ENCODE assay signal across 2 cellular contexts in genomic region chr1:41024953-41025352, GRCh38.
TF ChIP-seq lines count a peak whose summit lies in the region.

No MANE protein-coding gene starts in this region.

TF ChIP-seq in HepG2, 621 proteins besides CTCF, POLR2A, EP300 and RAD21:
- TF ChIP-seq NCOA1 (CRISPR knock-in tag; IDR thresholded peaks at IDR 0.05) = no peak
- no peak for TF ChIP-seq MBNL3 (CRISPR knock-in tag; conservative IDR thresholded peaks at IDR 0.05)
- no peak for TF ChIP-seq GABPA (IDR thresholded peaks at IDR 0.05; ENCODE audit: low read depth, low read length)
- TF ChIP-seq GABPA (CRISPR knock-in tag; IDR thresholded peaks at IDR 0.05; ENCODE audit: low read depth) = no peak
- TF ChIP-seq, protein P1, sequence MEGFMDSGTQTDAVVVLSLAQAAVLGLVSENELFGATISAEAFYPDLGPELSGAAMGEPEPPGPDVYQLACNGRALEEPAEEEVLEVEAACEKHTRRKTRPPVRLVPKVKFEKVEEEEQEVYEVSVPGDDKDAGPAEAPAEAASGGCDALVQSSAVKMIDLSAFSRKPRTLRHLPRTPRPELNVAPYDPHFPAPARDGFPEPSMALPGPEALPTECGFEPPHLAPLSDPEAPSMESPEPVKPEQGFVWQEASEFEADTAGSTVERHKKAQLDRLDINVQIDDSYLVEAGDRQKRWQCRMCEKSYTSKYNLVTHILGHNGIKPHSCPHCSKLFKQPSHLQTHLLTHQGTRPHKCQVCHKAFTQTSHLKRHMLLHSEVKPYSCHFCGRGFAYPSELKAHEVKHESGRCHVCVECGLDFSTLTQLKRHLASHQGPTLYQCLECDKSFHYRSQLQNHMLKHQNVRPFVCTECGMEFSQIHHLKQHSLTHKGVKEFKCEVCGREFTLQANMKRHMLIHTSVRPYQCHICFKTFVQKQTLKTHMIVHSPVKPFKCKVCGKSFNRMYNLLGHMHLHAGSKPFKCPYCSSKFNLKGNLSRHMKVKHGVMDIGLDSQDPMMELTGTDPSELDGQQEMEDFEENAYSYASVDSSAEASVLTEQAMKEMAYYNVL (CRISPR knock-in tag; IDR thresholded peaks at IDR 0.05; ENCODE audit: borderline replicate concordance) = no peak
- TF ChIP-seq HIVEP1 (CRISPR knock-in tag; IDR thresholded peaks at IDR 0.05) = no peak
- TF ChIP-seq ZMAT3 (CRISPR knock-in tag; conservative IDR thresholded peaks at IDR 0.05) = no peak
- TF ChIP-seq NFE2L1 (CRISPR knock-in tag; IDR thresholded peaks at IDR 0.05; ENCODE audit: borderline replicate concordance) = no peak
- no peak for TF ChIP-seq NFATC3 (CRISPR knock-in tag; IDR thresholded peaks at IDR 0.05)
- no peak for TF ChIP-seq ATAD3A (CRISPR knock-in tag; IDR thresholded peaks at IDR 0.05)
- TF ChIP-seq ZNF282 (IDR thresholded peaks at IDR 0.05; ENCODE audit: partially characterized antibody) = no peak
- no peak for TF ChIP-seq SIX4 (CRISPR knock-in tag; IDR thresholded peaks at IDR 0.05)

TF ChIP-seq in endothelial cell of umbilical vein, 7 proteins besides CTCF, POLR2A, EP300 and RAD21:
- TF ChIP-seq POLR2AphosphoS5 (IDR thresholded peaks at IDR 0.05; ENCODE audit: insufficient read depth, low read depth, low read length) = no peak
- TF ChIP-seq GATA2 (IDR thresholded peaks at IDR 0.05; ENCODE audit: insufficient read depth, insufficient read length, low read depth, low read length) = no peak
- TF ChIP-seq FOS (IDR thresholded peaks at IDR 0.05; ENCODE audit: borderline replicate concordance, insufficient read depth, low read length) = no peak
- TF ChIP-seq, protein P2, sequence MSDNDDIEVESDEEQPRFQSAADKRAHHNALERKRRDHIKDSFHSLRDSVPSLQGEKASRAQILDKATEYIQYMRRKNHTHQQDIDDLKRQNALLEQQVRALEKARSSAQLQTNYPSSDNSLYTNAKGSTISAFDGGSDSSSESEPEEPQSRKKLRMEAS (IDR thresholded peaks at IDR 0.05; ENCODE audit: insufficient read depth, insufficient read length) = no peak
- no peak for TF ChIP-seq MYC (IDR thresholded peaks at IDR 0.05; ENCODE audit: low read depth, low read length)
- no peak for TF ChIP-seq JUN (IDR thresholded peaks at IDR 0.05; ENCODE audit: borderline replicate concordance, insufficient read depth, insufficient read length, low read depth)
- TF ChIP-seq EZH2 (IDR thresholded peaks at IDR 0.05; ENCODE audit: borderline replicate concordance, low read depth, low read length, severe bottlenecking) = no peak
